In genomic region chr3:146817705-146818104, GRCh38 we compare ENCODE assay signal across 9 cellular contexts.
DNase-seq lines count a peak whose midpoint lies in the region; ATAC-seq and TF ChIP-seq lines count a peak whose summit lies in the region.
"Had no signal": no experiment of that assay in that cellular context is flagged by ENCODE, and none has a peak within 500 bp of the region (broad histone marks: within the 10 kb centered on the region; RNA-seq: fewer than 3 reads in every experiment).

No MANE protein-coding gene starts in this region.

- no peaks in the 10 kb centered on the region for H3K36me3 ChIP-seq in CD4-positive, alpha-beta memory T cell (ENCODE audit: insufficient read depth, low read length)

- ATAC-seq in HG02759 (IDR thresholded peaks at IDR 0.05; ENCODE audit: unreplicated experiment): no peak
- no peak for ATAC-seq in GM19455 (IDR thresholded peaks at IDR 0.05; ENCODE audit: unreplicated experiment)
- ATAC-seq: K562 had no signal

- H3K9me3 Mint-ChIP-seq in nephron: no peaks in the 10 kb centered on the region
- H3K9me3 Mint-ChIP-seq in CD4-positive, alpha-beta memory T cell: peaks cover 0 to 4% (median 3%) of the 10 kb centered on the region in 8 donors

- H3K4me3 Mint-ChIP-seq in nephron: no peak overlapping the region
- H3K4me3 Mint-ChIP-seq in CD4-positive, alpha-beta memory T cell: no peak overlapping the region

- H3K9me3 ChIP-seq in CD4-positive, alpha-beta memory T cell (ENCODE audit: control insufficient read depth in 1 of 2, low read length in 2 of 2): no peaks in the 10 kb centered on the region

- no peaks in the 10 kb centered on the region for H3K4me1 ChIP-seq in CD4-positive, alpha-beta memory T cell (ENCODE audit: insufficient read depth, low read length)

- peaks cover 6% of the 10 kb centered on the region for H3K4me1 Mint-ChIP-seq in nephron
- no peaks in the 10 kb centered on the region for H3K4me1 Mint-ChIP-seq in CD4-positive, alpha-beta memory T cell

- H3K36me3 Mint-ChIP-seq in nephron (ENCODE audit: low read depth): no peaks in the 10 kb centered on the region
- H3K36me3 Mint-ChIP-seq in CD4-positive, alpha-beta memory T cell: no peaks in the 10 kb centered on the region

- intact Hi-C loops in CD4-positive, alpha-beta memory T cell (cut with micrococcal nuclease): no loop called here

- POLR2A ChIA-PET in CD4-positive, alpha-beta memory T cell (lab: Charles Lee; ENCODE audit: partially characterized antibody): no interaction called here

- CTCF ChIA-PET in CD4-positive, alpha-beta memory T cell (lab: Charles Lee; ENCODE audit: partially characterized antibody): no interaction called here

- no peak overlapping the region for H3K27ac ChIP-seq in CD4-positive, alpha-beta memory T cell (ENCODE audit: low read depth, low read length)

- H3K27me3 Mint-ChIP-seq in nephron (ENCODE audit: low read depth): no peaks in the 10 kb centered on the region
- no peaks in the 10 kb centered on the region for H3K27me3 Mint-ChIP-seq in CD4-positive, alpha-beta memory T cell

- DNase-seq in ELR (ENCODE audit: low read depth): peak; percentile 69
- DNase-seq in NCI-H2081 (lab: John Stamatoyannopoulos, UW): peak; percentile 14 to 57
- DNase-seq in brain pericyte (ENCODE audit: low read depth, low spot score): peak; percentile 77
- no peak for DNase-seq in T-helper 2 cell
- DNase-seq in CD4-positive, alpha-beta memory T cell: no peak

- peak overlapping the region in 1 of 3 experiments; percentile 54 for H3K27ac Mint-ChIP-seq in nephron
- H3K27ac Mint-ChIP-seq in CD4-positive, alpha-beta memory T cell: no peak overlapping the region

- H3K27me3 ChIP-seq in CD4-positive, alpha-beta memory T cell (ENCODE audit: insufficient read depth, low read length): no peaks in the 10 kb centered on the region

- TF ChIP-seq CTCF in nephron (IDR thresholded peaks at IDR 0.05; ENCODE audit: unreplicated experiment in 3 of 3): peak; percentile 30 to 44 (median 41)

- no peak overlapping the region for H3K4me3 ChIP-seq in CD4-positive, alpha-beta memory T cell (ENCODE audit: low read length in 2 of 2)
- H3K4me3 ChIP-seq: K562 had no signal

Comparison
In these comparisons a context has a peak if more than half of its experiments do, and no peak if none do; other contexts are left out.
1. DNase-seq: peak in ELR (single experiment), NCI-H2081 (2 of 2) and brain pericyte (single experiment); none in T-helper 2 cell (0 of 5) and CD4-positive, alpha-beta memory T cell (0 of 5).